In genomic region chr19:42255766-42256750, GRCh38 we compare ENCODE assay signal across 8 cellular contexts. TPM values are rescaled to one million over a fixed set of nuclear protein-coding genes. Genes with fewer than 3 reads are reported as not detected.
DNase-seq lines count a peak whose midpoint lies in the region; ATAC-seq and TF ChIP-seq lines count a peak whose summit lies in the region.

No MANE protein-coding gene starts in this region.

- peak overlapping the region; percentile 94 for H3K4me2 ChIP-seq in Loucy (ENCODE audit: low read depth, low read length, poor library complexity, severe bottlenecking)

- no peaks in the 10 kb centered on the region for H3K27me3 ChIP-seq in Loucy (ENCODE audit: insufficient read depth, low read length, poor library complexity, severe bottlenecking)
- H3K27me3 ChIP-seq in adipocyte (replicated peaks; ENCODE audit: control insufficient read depth, insufficient read depth, low read length): no peaks in the 10 kb centered on the region

- no peaks in the 10 kb centered on the region for H4K20me1 ChIP-seq in Loucy (ENCODE audit: insufficient read depth, low read length, poor library complexity, severe bottlenecking)

- peak overlapping the region; percentile 72 for H3K9ac ChIP-seq in Loucy (ENCODE audit: low read depth, low read length, poor library complexity, severe bottlenecking)
- peak overlapping the region; percentile 79 for H3K9ac ChIP-seq in adipocyte (ENCODE audit: low read length)

- H3K9me2 ChIP-seq in Loucy (replicated peaks; ENCODE audit: low read depth, low read length): no peaks in the 10 kb centered on the region

- intact Hi-C loops in left cardiac atrium (cut with DNase I) (no loop called here), posterior cingulate gyrus (cut with DNase I) (loop anchor here (2.0 kb wide), 1 partner anchor 25 kb away; no protein-coding TSS in a partner anchor)

- peaks cover 27% of the 10 kb centered on the region for H3K79me2 ChIP-seq in Loucy (ENCODE audit: insufficient read depth, low read length)

- no peaks in the 10 kb centered on the region for H3K36me3 ChIP-seq in Loucy (ENCODE audit: insufficient read depth, low read length)
- H3K36me3 ChIP-seq in adipocyte (ENCODE audit: control insufficient read depth, insufficient read depth, low read length, severe bottlenecking): no peaks in the 10 kb centered on the region

- H2AFZ ChIP-seq in Loucy (ENCODE audit: low read length): peak overlapping the region; percentile 96

- peak; percentile 4 to 6 for ATAC-seq in left cardiac atrium
- ATAC-seq in HG02885 (IDR thresholded peaks at IDR 0.05; ENCODE audit: poor library complexity, unreplicated experiment): no peak

- H3K9me3 ChIP-seq in Loucy (ENCODE audit: insufficient read depth, low read depth, low read length) (no peaks in the 10 kb centered on the region), adipocyte (ENCODE audit: control insufficient read depth, low read length) (no peaks in the 10 kb centered on the region)

- TF ChIP-seq CTCF in Loucy (conservative IDR thresholded peaks at IDR 0.05; ENCODE audit: low read length): no peak

- H3F3A ChIP-seq in Loucy (ENCODE audit: low read depth): no peaks in the 10 kb centered on the region

- peak; percentile 42 for DNase-seq in DMS53 treated with DMSO at 0.1 percent for 48 hours (lab: John Stamatoyannopoulos, UW; ENCODE audit: unreplicated experiment)
- peak; percentile 75 for DNase-seq in adipocyte (ENCODE audit: low read depth)
- DNase-seq in left cardiac atrium: peak; percentile 71
- peak in 8 of 10 donors; percentile 50 to 92 (median 67) for DNase-seq in posterior cingulate gyrus
- no peak for DNase-seq in activated gamma-delta T cell (lab: John Stamatoyannopoulos, UW)
- DNase-seq in activated CD4-positive, alpha-beta T cell treated with anti-CD3 and anti-CD28 coated beads, Interleukin-2, amount 50 U/mL, for 48 hours: no peak

- peak overlapping the region; percentile 82 for H3K4me3 ChIP-seq in Loucy (ENCODE audit: low read length, poor library complexity, severe bottlenecking)
- peak overlapping the region; percentile 78 for H3K4me3 ChIP-seq in adipocyte (ENCODE audit: low read length)

- peaks cover 17% of the 10 kb centered on the region for H3K4me1 ChIP-seq in Loucy (ENCODE audit: insufficient read depth, low read length, poor library complexity, severe bottlenecking)
- H3K4me1 ChIP-seq in adipocyte (ENCODE audit: control insufficient read depth, insufficient read depth, low read length): peaks cover 29% of the 10 kb centered on the region

RNA-seq across cellular contexts. Expression of gene ERF, which starts 1.1 kb away (rescaled TPM):
- 10 to 100 TPM; 37.9 to 50.6 TPM for total RNA-seq in left cardiac atrium

RNA-seq across cellular contexts. Expression of gene CIC, which starts 13.0 kb away (rescaled TPM):
- 10 to 100 TPM; 34.7 to 42.1 TPM for total RNA-seq in left cardiac atrium

RNA-seq across cellular contexts. Expression of gene GSK3A, which starts 13.7 kb away (rescaled TPM):
- total RNA-seq in left cardiac atrium: 10 to 100 TPM; 31.7 to 34.4 TPM

RNA-seq across cellular contexts. Expression of gene ZNF526, which starts 35.9 kb away (rescaled TPM):
- total RNA-seq in left cardiac atrium: 1 to 10 TPM; 5.1 to 6.6 TPM

RNA-seq across cellular contexts. Expression of gene DEDD2, which starts 38.6 kb away (rescaled TPM):
- total RNA-seq in left cardiac atrium: 10 to 100 TPM; 10.7 to 17.6 TPM

Comparison
In these comparisons a context has a peak if more than half of its experiments do, and no peak if none do; other contexts are left out.
1. DNase-seq: peak in DMS53 treated with DMSO at 0.1 percent for 48 hours (single experiment), adipocyte (single experiment), left cardiac atrium (single experiment) and posterior cingulate gyrus (8 of 10); none in activated gamma-delta T cell (single experiment) and activated CD4-positive, alpha-beta T cell treated with anti-CD3 and anti-CD28 coated beads, Interleukin-2, amount 50 U/mL, for 48 hours (0 of 2).